ENCODE assay signal across 8 cellular contexts in genomic region chr11:1548221-1549070, GRCh38. TPM values are rescaled to one million over a fixed set of nuclear protein-coding genes. Genes with fewer than 3 reads are reported as not detected.
A peak's percentile ranks its signal among the peaks of the same experiment; 100 is the strongest.
DNase-seq lines count a peak whose midpoint lies in the region; ATAC-seq and TF ChIP-seq lines count a peak whose summit lies in the region.

No MANE protein-coding gene starts in this region.

- peak; percentile 37 to 43 for TF ChIP-seq POLR2A in uterus (IDR thresholded peaks at IDR 0.05)

- H3K27me3 ChIP-seq in dorsolateral prefrontal cortex, result peaks cover 0 to 10% (median 0%) of the 10 kb centered on the region in 45 donors
- H3K27me3 ChIP-seq in lung (ENCODE audit: control insufficient read depth, insufficient read depth), result peaks cover 5% of the 10 kb centered on the region
- H3K27me3 ChIP-seq in uterus, result peaks cover 0 to 3% of the 10 kb centered on the region in 2 donors

- peak; percentile 21 for ATAC-seq in lung (ENCODE audit: insufficient read depth, low FRiP score)
- ATAC-seq in GM18498 (IDR thresholded peaks at IDR 0.05; ENCODE audit: unreplicated experiment), result no peak

- intact Hi-C loops in dorsolateral prefrontal cortex (cut with DNase I), result no loop called here
- intact Hi-C loops in uterus (cut with DNase I; ENCODE audit: low total_unique reads), result no loop called here

- no peaks in the 10 kb centered on the region for H3K9me3 ChIP-seq in lung (ENCODE audit: control insufficient read depth in 2 of 2, insufficient read depth in 1 of 2, low read length in 1 of 2)
- H3K9me3 ChIP-seq in uterus, result no peaks in the 10 kb centered on the region

- H3K4me1 ChIP-seq in lung (ENCODE audit: control insufficient read depth in 2 of 2, insufficient read depth in 2 of 2, low read length in 2 of 2) (peaks cover 0 to 20% of the 10 kb centered on the region in 2 donors), uterus (peaks cover 0 to 16% of the 10 kb centered on the region in 2 donors)

- WGBS in lung, 2 donors, result 15% methylated on average over 25 to 34 of the region's 34 CpGs

- peak; percentile 78 for DNase-seq in EH (ENCODE audit: low read depth)
- peak; percentile 69 for DNase-seq in NCI-H2227 treated with DMSO at 0.1 percent for 48 hours (lab: John Stamatoyannopoulos, UW)
- DNase-seq in dorsolateral prefrontal cortex, result peak in 8 of 10 donors; percentile 57 to 84 (median 70)
- peak; percentile 77 for DNase-seq in lung (ENCODE audit: low spot score)
- DNase-seq in uterus, result peak; percentile 68 to 76
- DNase-seq in islet precursor cell, result no peak
- DNase-seq in middle frontal gyrus (ENCODE audit: extremely low spot score, low spot score), result no peak

- H3K36me3 ChIP-seq in lung (ENCODE audit: control insufficient read depth in 2 of 2, insufficient read depth in 2 of 2, low read length in 2 of 2), result no peaks in the 10 kb centered on the region
- H3K36me3 ChIP-seq in uterus, result no peaks in the 10 kb centered on the region

- H3K27ac ChIP-seq in dorsolateral prefrontal cortex, result peak overlapping the region in 56 of 59 donors; percentile 10 to 92 (median 80)
- peak overlapping the region; percentile 61 to 79 for H3K27ac ChIP-seq in lung (ENCODE audit: low read depth in 1 of 2, low read length in 1 of 2)
- H3K27ac ChIP-seq in uterus, result peak overlapping the region; percentile 60 to 61

- TF ChIP-seq CTCF in dorsolateral prefrontal cortex (IDR thresholded peaks at IDR 0.05 in 54 of 56, conservative IDR thresholded peaks at IDR 0.05 in 2 of 56; ENCODE audit: low read depth in 1 of 56, partially characterized antibody in 56 of 56) (peak in 1 of 56 donors; percentile 22), lung (IDR thresholded peaks at IDR 0.05; ENCODE audit: control extremely low read depth, extremely low read depth) (no peak), uterus (IDR thresholded peaks at IDR 0.05) (no peak)

- H3K4me3 ChIP-seq in dorsolateral prefrontal cortex, result peak overlapping the region in 58 of 59 donors; percentile 12 to 74 (median 59)
- H3K4me3 ChIP-seq in lung, result peak overlapping the region; percentile 26
- peak overlapping the region in 1 of 2 donors; percentile 4 for H3K4me3 ChIP-seq in uterus

RNA-seq across cellular contexts. Expression of gene DUSP8, which starts 23.6 kb away (rescaled TPM):
- total RNA-seq in dorsolateral prefrontal cortex (100 to 1,000 TPM in 11 of 120 experiments, 10 to 100 TPM in 109; 41.1 to 144 (median 77.7) TPM), lung (10 to 100 TPM in 1 of 2 donors, 1 to 10 TPM in 1; 2.0 to 17.0 TPM), uterus (10 to 100 TPM in 1 of 4 donors, 1 to 10 TPM in 2, under 1 TPM in 1; under 0.01 to 21.7 (median 3.1) TPM)
- polyA plus RNA-seq in lung, result 1 to 10 TPM; 3.5 to 9.1 TPM

RNA-seq across cellular contexts. Expression of gene KRTAP5-1, which starts 36.6 kb away (rescaled TPM):
- not detected for total RNA-seq in dorsolateral prefrontal cortex
- total RNA-seq in lung, result not detected
- polyA plus RNA-seq in lung, result not detected
- total RNA-seq in uterus, result not detected

RNA-seq across cellular contexts. Expression of gene KRTAP5-2, which starts 49.6 kb away (rescaled TPM):
- total RNA-seq in dorsolateral prefrontal cortex (under 1 TPM in 2 of 120 experiments, not detected in 118; 0.69 to 0.74 TPM), lung (not detected), uterus (not detected)
- under 1 TPM in 1 of 2 donors, not detected in 1; 0.12 TPM for polyA plus RNA-seq in lung

RNA-seq across cellular contexts. Expression of gene KRTAP5-3, which starts 59.8 kb away (rescaled TPM):
- total RNA-seq in dorsolateral prefrontal cortex (not detected), lung (not detected), uterus (not detected)
- polyA plus RNA-seq in lung, result not detected

Comparison
In these comparisons a context has a peak if more than half of its experiments do, and no peak if none do; other contexts are left out.
1. DNase-seq: peak in EH (single experiment), NCI-H2227 treated with DMSO at 0.1 percent for 48 hours (single experiment), dorsolateral prefrontal cortex (8 of 10), lung (single experiment) and uterus (2 of 2); none in islet precursor cell (single experiment) and middle frontal gyrus (single experiment).
2. Peak in every context shown above with its lines, with median percentiles within 50 percentile points of each other: H3K27ac ChIP-seq.